ENCODE assay signal across 10 cellular contexts in genomic region chr2:38709515-38710194, GRCh38. TPM values are rescaled to one million over a fixed set of nuclear protein-coding genes. Genes with fewer than 3 reads are reported as not detected.
DNase-seq lines count a peak whose midpoint lies in the region; ATAC-seq and TF ChIP-seq lines count a peak whose summit lies in the region.
"Had no signal": no experiment of that assay in that cellular context is flagged by ENCODE, and none has a peak within 500 bp of the region (broad histone marks: within the 10 kb centered on the region; RNA-seq: fewer than 3 reads in every experiment).

No MANE protein-coding gene starts in this region.

- H3K4me1 Mint-ChIP-seq in activated CD4-positive, alpha-beta T cell treated with anti-CD3 and anti-CD28 coated beads, Interleukin-2, amount 10 ng/mL, durations not matched to agents 7 days and 5 days: peaks cover 58% of the 10 kb centered on the region

- no peaks in the 10 kb centered on the region for H3K27me3 Mint-ChIP-seq in activated CD4-positive, alpha-beta T cell treated with anti-CD3 and anti-CD28 coated beads, Interleukin-2, amount 10 ng/mL, durations not matched to agents 7 days and 5 days

- no peak overlapping the region for H3K4me3 ChIP-seq in neural cell (ENCODE audit: low read length)
- H3K4me3 ChIP-seq: heart left ventricle, neural progenitor cell had no signal

- H3K9me3 Mint-ChIP-seq in activated CD4-positive, alpha-beta T cell treated with anti-CD3 and anti-CD28 coated beads, Interleukin-2, amount 10 ng/mL, durations not matched to agents 7 days and 5 days: peaks cover 3% of the 10 kb centered on the region

- no peak for TF ChIP-seq RAD21 in neural cell (conservative IDR thresholded peaks at IDR 0.05)

- H3K27ac Mint-ChIP-seq in activated CD4-positive, alpha-beta T cell treated with anti-CD3 and anti-CD28 coated beads, Interleukin-2, amount 10 ng/mL, durations not matched to agents 7 days and 5 days: peak overlapping the region; percentile 89
- H3K27ac Mint-ChIP-seq: neural progenitor cell had no signal

- POLR2A ChIA-PET in activated CD4-positive, alpha-beta T cell treated with anti-CD3 and anti-CD28 coated beads, Interleukin-2, amount 10 ng/mL, durations not matched to agents 7 days and 5 days (lab: Charles Lee): no interaction called here

- no peak overlapping the region for H3K9ac ChIP-seq in neural cell (ENCODE audit: low read length)
- H3K9ac ChIP-seq: neural progenitor cell had no signal

- no peak overlapping the region for H3K4me2 ChIP-seq in neural cell (ENCODE audit: low read length)
- H3K4me2 ChIP-seq: neural progenitor cell had no signal

- no peak overlapping the region for H2AFZ ChIP-seq in neural cell (ENCODE audit: low read depth, low read length)
- H2AFZ ChIP-seq: neural progenitor cell had no signal

- H3K36me3 ChIP-seq in neural cell (ENCODE audit: insufficient read depth, low read length): no peaks in the 10 kb centered on the region
- H3K36me3 ChIP-seq: neural progenitor cell had no signal

- H3K36me3 Mint-ChIP-seq in activated CD4-positive, alpha-beta T cell treated with anti-CD3 and anti-CD28 coated beads, Interleukin-2, amount 10 ng/mL, durations not matched to agents 7 days and 5 days (ENCODE audit: low read depth): peaks cover 56% of the 10 kb centered on the region

- H3K9me2 ChIP-seq in neural cell (ENCODE audit: insufficient read depth, low read length): no peaks in the 10 kb centered on the region

- TF ChIP-seq CTCF in neural cell (IDR thresholded peaks at IDR 0.05; ENCODE audit: poor library complexity, severe bottlenecking): no peak

- no peaks in the 10 kb centered on the region for H3K27me3 ChIP-seq in neural cell (ENCODE audit: insufficient read depth, low read depth, low read length)
- H3K27me3 ChIP-seq: heart left ventricle, neural progenitor cell had no signal

- peak overlapping the region; percentile 52 for H3K4me3 Mint-ChIP-seq in activated CD4-positive, alpha-beta T cell treated with anti-CD3 and anti-CD28 coated beads, Interleukin-2, amount 10 ng/mL, durations not matched to agents 7 days and 5 days
- H3K4me3 Mint-ChIP-seq: neural progenitor cell had no signal

- peak; percentile 64 for DNase-seq in activated CD4-positive, alpha-beta T cell treated with anti-CD3 and anti-CD28 coated beads, Interleukin-2, amount 10 ng/mL, durations not matched to agents 7 days and 5 days
- DNase-seq in DMS153 (lab: John Stamatoyannopoulos, UW) (no peak), RPMI8226 (no peak), AG08396 (ENCODE audit: low spot score) (no peak)
- DNase-seq: cerebellar nuclear complex, heart left ventricle had no signal

- peak overlapping the region; percentile 30 for H3K27ac ChIP-seq in neural cell (ENCODE audit: low read length)
- H3K27ac ChIP-seq: neural progenitor cell had no signal

- ATAC-seq in GM18867 (IDR thresholded peaks at IDR 0.05; ENCODE audit: unreplicated experiment): peak; percentile 84
- peak; percentile 76 for ATAC-seq in GM21825 (IDR thresholded peaks at IDR 0.05; ENCODE audit: unreplicated experiment)

- H4K20me1 ChIP-seq in neural cell (ENCODE audit: insufficient read depth): no peaks in the 10 kb centered on the region

- H3K79me2 ChIP-seq in neural cell (replicated peaks; ENCODE audit: insufficient read depth, low read length): no peaks in the 10 kb centered on the region

- CTCF ChIA-PET in activated CD4-positive, alpha-beta T cell treated with anti-CD3 and anti-CD28 coated beads, Interleukin-2, amount 10 ng/mL, durations not matched to agents 7 days and 5 days (lab: Charles Lee): interaction anchor here (0.6 to 3.3 kb wide), 4 partner anchors 11 to 128 kb away, joined by 3 to 14 read pairs (median 4); no protein-coding TSS in a partner anchor

- H3F3A ChIP-seq in neural cell (ENCODE audit: insufficient read depth, low read length, poor library complexity, severe bottlenecking): no peaks in the 10 kb centered on the region

- H3K9me3 ChIP-seq in neural cell (ENCODE audit: low read length): no peaks in the 10 kb centered on the region
- H3K9me3 ChIP-seq: heart left ventricle had no signal

- TF ChIP-seq EP300 in neural cell (conservative IDR thresholded peaks at IDR 0.05; ENCODE audit: poor library complexity, severe bottlenecking): no peak

TF ChIP-seq in neural cell, 6 proteins besides CTCF, POLR2A, EP300 and RAD21:
- TF ChIP-seq TAF1 (IDR thresholded peaks at IDR 0.05; ENCODE audit: low read depth) (no peak), POLR2AphosphoS5 (IDR thresholded peaks at IDR 0.05) (no peak), EZH2 (IDR thresholded peaks at IDR 0.05; ENCODE audit: borderline replicate concordance, insufficient read depth, low read length, poor library complexity, severe bottlenecking) (no peak), MXI1 (conservative IDR thresholded peaks at IDR 0.05; ENCODE audit: poor library complexity, severe bottlenecking) (no peak), SMC3 (conservative IDR thresholded peaks at IDR 0.05; ENCODE audit: poor library complexity) (no peak)
- TF ChIP-seq, protein P1, sequence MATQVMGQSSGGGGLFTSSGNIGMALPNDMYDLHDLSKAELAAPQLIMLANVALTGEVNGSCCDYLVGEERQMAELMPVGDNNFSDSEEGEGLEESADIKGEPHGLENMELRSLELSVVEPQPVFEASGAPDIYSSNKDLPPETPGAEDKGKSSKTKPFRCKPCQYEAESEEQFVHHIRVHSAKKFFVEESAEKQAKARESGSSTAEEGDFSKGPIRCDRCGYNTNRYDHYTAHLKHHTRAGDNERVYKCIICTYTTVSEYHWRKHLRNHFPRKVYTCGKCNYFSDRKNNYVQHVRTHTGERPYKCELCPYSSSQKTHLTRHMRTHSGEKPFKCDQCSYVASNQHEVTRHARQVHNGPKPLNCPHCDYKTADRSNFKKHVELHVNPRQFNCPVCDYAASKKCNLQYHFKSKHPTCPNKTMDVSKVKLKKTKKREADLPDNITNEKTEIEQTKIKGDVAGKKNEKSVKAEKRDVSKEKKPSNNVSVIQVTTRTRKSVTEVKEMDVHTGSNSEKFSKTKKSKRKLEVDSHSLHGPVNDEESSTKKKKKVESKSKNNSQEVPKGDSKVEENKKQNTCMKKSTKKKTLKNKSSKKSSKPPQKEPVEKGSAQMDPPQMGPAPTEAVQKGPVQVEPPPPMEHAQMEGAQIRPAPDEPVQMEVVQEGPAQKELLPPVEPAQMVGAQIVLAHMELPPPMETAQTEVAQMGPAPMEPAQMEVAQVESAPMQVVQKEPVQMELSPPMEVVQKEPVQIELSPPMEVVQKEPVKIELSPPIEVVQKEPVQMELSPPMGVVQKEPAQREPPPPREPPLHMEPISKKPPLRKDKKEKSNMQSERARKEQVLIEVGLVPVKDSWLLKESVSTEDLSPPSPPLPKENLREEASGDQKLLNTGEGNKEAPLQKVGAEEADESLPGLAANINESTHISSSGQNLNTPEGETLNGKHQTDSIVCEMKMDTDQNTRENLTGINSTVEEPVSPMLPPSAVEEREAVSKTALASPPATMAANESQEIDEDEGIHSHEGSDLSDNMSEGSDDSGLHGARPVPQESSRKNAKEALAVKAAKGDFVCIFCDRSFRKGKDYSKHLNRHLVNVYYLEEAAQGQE (IDR thresholded peaks at IDR 0.05; ENCODE audit: borderline replicate concordance): no peak

RNA-seq across cellular contexts. Expression of gene SRSF7, which starts 41.5 kb away (rescaled TPM):
- total RNA-seq in activated CD4-positive, alpha-beta T cell treated with anti-CD3 and anti-CD28 coated beads, Interleukin-2, amount 10 ng/mL, durations not matched to agents 7 days and 5 days: 100 to 1,000 TPM; 225 to 272 TPM
- polyA plus RNA-seq in neural cell: 278 and 286 TPM in 2 replicates
- polyA minus RNA-seq in neural cell: 179 and 191 TPM in 2 replicates

RNA-seq across cellular contexts. Expression of gene GALM, which starts 43.7 kb away (rescaled TPM):
- 10 to 100 TPM; 39.7 to 41.1 TPM for total RNA-seq in activated CD4-positive, alpha-beta T cell treated with anti-CD3 and anti-CD28 coated beads, Interleukin-2, amount 10 ng/mL, durations not matched to agents 7 days and 5 days
- polyA plus RNA-seq in neural cell: not detected in 2 replicates
- 1.5 TPM in 1 of 2 replicates, not detected in the other for polyA minus RNA-seq in neural cell
